Comparison of ENCODE assay signal across 8 cellular contexts in genomic region chr19:6109947-6110346, GRCh38. TPM values are rescaled to one million over a fixed set of nuclear protein-coding genes. Genes with fewer than 3 reads are reported as not detected.
DNase-seq lines count a peak whose midpoint lies in the region; ATAC-seq, FAIRE-seq and TF ChIP-seq lines count a peak whose summit lies in the region.

No MANE protein-coding gene starts in this region.

- POLR2A ChIA-PET in GM12878 (lab: Charles Lee) = no interaction called here

- TF ChIP-seq POLR2A in GM12878 (IDR thresholded peaks at IDR 0.05; ENCODE audit: low read depth, low read length) = no peak

- no peaks in the 10 kb centered on the region for H3K27me3 ChIP-seq in GM12878 (replicated peaks in 1 of 2; ENCODE audit: control insufficient read depth in 2 of 2, insufficient read depth in 2 of 2, low read length in 1 of 2)
- H3K27me3 ChIP-seq in lower lobe of right lung (ENCODE audit: low read depth) = no peaks in the 10 kb centered on the region

- peaks cover 21% of the 10 kb centered on the region for H3K4me1 Mint-ChIP-seq in type B pancreatic cell (ENCODE audit: unreplicated experiment)

- DNase-seq in activated gamma-delta T cell treated with Interleukin-2 at 50 U/mL for 16 hours (peak; percentile 4), activated gamma-delta T cell (lab: John Stamatoyannopoulos, UW) (no peak), GM12878 (ENCODE audit: low read depth, low spot score) (no peak), lower lobe of right lung (no peak), type B pancreatic cell (ENCODE audit: extremely low spot score, unreplicated experiment) (no peak), T1000 (lab: John Stamatoyannopoulos, UW) (no peak), amygdala (lab: John Stamatoyannopoulos, UW) (no peak), globus pallidus (ENCODE audit: low spot score) (no peak)

- in situ Hi-C loops in GM12878 (cut with MboI) = no loop called here

- H4K20me1 ChIP-seq in GM12878 (ENCODE audit: control insufficient read depth, insufficient read depth) = no peaks in the 10 kb centered on the region

- no peaks in the 10 kb centered on the region for H3K9me3 Mint-ChIP-seq in type B pancreatic cell

- H3K9me3 ChIP-seq in GM12878 (replicated peaks; ENCODE audit: control insufficient read depth, insufficient read depth, low read length) = no peaks in the 10 kb centered on the region; the same call in 2 of the 3 replicates
- H3K9me3 ChIP-seq in lower lobe of right lung = no peaks in the 10 kb centered on the region

- H2AFZ ChIP-seq in GM12878 (ENCODE audit: control insufficient read depth, low read depth, low read length) = no peak overlapping the region; the same call in 1 of the 2 replicates

- no peak for TF ChIP-seq RAD21 in GM12878 (IDR thresholded peaks at IDR 0.05; ENCODE audit: insufficient read depth, low read depth, low read length)

- no peak for FAIRE-seq in GM12878 (lab: Jason Lieb, UNC)

- no peak overlapping the region for H3K27ac ChIP-seq in GM12878 (ENCODE audit: control insufficient read depth, insufficient read depth)
- H3K27ac ChIP-seq in lower lobe of right lung = peak overlapping the region; percentile 89

- RAD21 ChIA-PET in GM12878 (lab: Charles Lee; ENCODE audit: unreplicated experiment) = interaction anchor here (1.0 kb wide), 1 partner anchor 14 kb away, joined by 3 read pairs; no protein-coding TSS in a partner anchor

- H3K4me1 ChIP-seq in GM12878 (ENCODE audit: control insufficient read depth, insufficient read depth, low read length) (no peaks in the 10 kb centered on the region), lower lobe of right lung (peaks cover 22% of the 10 kb centered on the region)

- H3K4me2 ChIP-seq in GM12878 (ENCODE audit: control insufficient read depth, insufficient read depth) = peak overlapping the region; percentile 87

- BruUV-seq in GM12878 (replicated peaks; lab: Mats Ljungman, UMichigan) = no TSS peak

- peak overlapping the region; percentile 94 for H3K4me3 Mint-ChIP-seq in type B pancreatic cell

- WGBS in GM12878 (ENCODE audit: insufficient coverage, insufficient replicate concordance, low lambda C conversion rate, missing lambda C conversion rate) = 2% methylated on average over 14 of the region's 38 CpGs

- H3K4me3 ChIP-seq in GM12878 (peak overlapping the region; percentile 73), lower lobe of right lung (peak overlapping the region; percentile 62)

- TF ChIP-seq CTCF in GM12878 (IDR thresholded peaks at IDR 0.05 in 2 of 3, conservative IDR thresholded peaks at IDR 0.05 in 1 of 3; ENCODE audit: control insufficient read depth in 2 of 3, extremely low read depth in 1 of 3, insufficient read depth in 1 of 3, low read depth in 3 of 3, low read length in 3 of 3) (no peak), lower lobe of right lung (IDR thresholded peaks at IDR 0.05) (no peak), type B pancreatic cell (conservative IDR thresholded peaks at IDR 0.05) (no peak)

- no peak for TF ChIP-seq EP300 in GM12878 (IDR thresholded peaks at IDR 0.05; ENCODE audit: borderline replicate concordance in 1 of 2, control insufficient read depth in 1 of 2, low read depth in 2 of 2, low read length in 2 of 2)

- intact Hi-C loops in GM12878 (cut with micrococcal nuclease; ENCODE audit: unreplicated experiment) (loop anchor here (5.0 kb wide), 1 partner anchor 43 kb away; no protein-coding TSS in a partner anchor), lower lobe of right lung (cut with DNase I) (no loop called here)

- ATAC-seq in GM12878 = no peak
- no peak for ATAC-seq in lower lobe of right lung

- peak overlapping the region; percentile 25; the same call in 1 of the 2 replicates for H3K9ac ChIP-seq in GM12878 (ENCODE audit: control insufficient read depth, insufficient read depth, low read length)

- peaks cover 6% of the 10 kb centered on the region for H3K36me3 Mint-ChIP-seq in type B pancreatic cell

- SMC1A ChIA-PET in GM12878 (lab: Charles Lee; ENCODE audit: uncharacterized antibody, unreplicated experiment) = interaction anchor here (1.5 kb wide), 1 partner anchor 10 kb away, joined by 5 read pairs; no protein-coding TSS in a partner anchor

- H3K79me2 ChIP-seq in GM12878 (ENCODE audit: control insufficient read depth, insufficient read depth, low read length) = no peaks in the 10 kb centered on the region

- no peak overlapping the region for H3K27ac Mint-ChIP-seq in type B pancreatic cell

- CTCF ChIA-PET in GM12878 (lab: Yijun Ruan, JAX) = no interaction called here

- H3K27me3 Mint-ChIP-seq in type B pancreatic cell = peaks cover 19% of the 10 kb centered on the region

- no peaks in the 10 kb centered on the region for H3K36me3 ChIP-seq in GM12878 (ENCODE audit: control insufficient read depth in 2 of 2, insufficient read depth in 2 of 2, low read length in 1 of 2)
- no peaks in the 10 kb centered on the region for H3K36me3 ChIP-seq in lower lobe of right lung

TF ChIP-seq in GM12878, 131 proteins besides CTCF, POLR2A, EP300 and RAD21:
- TF ChIP-seq FOS (IDR thresholded peaks at IDR 0.05; ENCODE audit: borderline replicate concordance, extremely low read depth, insufficient read length) = no peak
- 0 out of 2 replicates have a peak, but pooled peaks have one; percentile 9 for TF ChIP-seq SIN3A (IDR thresholded peaks at IDR 0.05; ENCODE audit: low read depth, low read length)

RNA-seq across cellular contexts. Expression of gene RFX2, which starts 0.4 kb away (rescaled TPM):
- 8.4 and 9.9 TPM in 2 replicates for total RNA-seq in GM12878 (2013; cell fraction: nucleolus; rRNA removed)
- 4.8 and 7.5 TPM in 2 replicates for total RNA-seq in GM12878 (2014; rRNA removed)
- 3.8 and 5.1 TPM in 2 replicates for total RNA-seq in GM12878 (2014; rRNA removed; fragmentation: Illumina TruSeq; extraction: Trizol)
- total RNA-seq in GM12878 (2021) = 7.0 and 8.8 TPM in 2 replicates
- polyA plus RNA-seq in GM12878 (2011; ENCODE audit: low read depth) = 0.50 TPM
- polyA plus RNA-seq in GM12878 (2011; rRNA removed) = 4.7 and 4.9 TPM in 2 replicates
- 4.8 and 5.0 TPM in 2 replicates for polyA plus RNA-seq in GM12878 (2011; cell fraction: cytosol; rRNA removed)
- polyA plus RNA-seq in GM12878 (2011; cell fraction: nucleus; rRNA removed) = 8.8 and 10.4 TPM in 2 replicates
- polyA plus RNA-seq in GM12878 (2012) = 2.0 and 2.5 TPM in 2 replicates
- 3.3 and 7.0 TPM in 2 replicates for polyA plus RNA-seq in GM12878 (2014; fragmentation: Illumina TruSeq; extraction: Trizol)
- 1 to 10 TPM; 3.2 to 4.4 TPM for polyA plus RNA-seq in GM12878 (2014; fragmentation: Nextera tagmentation; extraction: Ambion mirVana)
- polyA plus RNA-seq in GM12878 (2014; rRNA removed) = 7.0 and 7.6 TPM in 2 replicates
- 1 to 10 TPM; 7.2 to 9.8 TPM for polyA plus RNA-seq in GM12878 (2016; fragmentation: Nextera tagmentation; extraction: Ambion mirVana)
- 5.6 and 6.6 TPM in 2 replicates for polyA minus RNA-seq in GM12878 (2011; rRNA and poly(A)+ RNA removed)
- 4.4 and 6.5 TPM in 2 replicates for polyA minus RNA-seq in GM12878 (2011; cell fraction: cytosol; rRNA and poly(A)+ RNA removed)
- polyA minus RNA-seq in GM12878 (2011; cell fraction: nucleus; rRNA and poly(A)+ RNA removed) = 3.5 and 10.5 TPM in 2 replicates
- total RNA-seq in lower lobe of right lung = 20.9 TPM
- 7.0 and 18.0 TPM in 2 replicates for total RNA-seq in type B pancreatic cell (ENCODE audit: low replicate concordance)

RNA-seq across cellular contexts. Expression of gene ACSBG2, which starts 25.5 kb away (rescaled TPM):
- total RNA-seq in GM12878 (2013; cell fraction: nucleolus; rRNA removed) = not detected in 2 replicates
- total RNA-seq in GM12878 (2014; rRNA removed) (not detected in 2 replicates), GM12878 (2014; rRNA removed; fragmentation: Illumina TruSeq; extraction: Trizol) (not detected in 2 replicates), GM12878 (2021) (0.13 TPM in 1 of 2 replicates, not detected in the other), lower lobe of right lung (0.30 TPM), type B pancreatic cell (ENCODE audit: low replicate concordance) (not detected in 2 replicates)
- polyA plus RNA-seq in GM12878 (2011; ENCODE audit: low read depth) = not detected
- polyA plus RNA-seq in GM12878 (2011; rRNA removed) (0.07 and 0.10 TPM in 2 replicates), GM12878 (2014; fragmentation: Illumina TruSeq; extraction: Trizol) (0.06 TPM in 1 of 2 replicates, not detected in the other), GM12878 (2014; fragmentation: Nextera tagmentation; extraction: Ambion mirVana) (under 1 TPM in 1 of 2 experiments, not detected in 1; 0.22 TPM), GM12878 (2014; rRNA removed) (0.08 and 0.09 TPM in 2 replicates), GM12878 (2016; fragmentation: Nextera tagmentation; extraction: Ambion mirVana) (under 1 TPM; 0.12 to 0.28 TPM)
- polyA plus RNA-seq in GM12878 (2011; cell fraction: cytosol; rRNA removed) = 0.07 and 0.12 TPM in 2 replicates
- polyA plus RNA-seq in GM12878 (2011; cell fraction: nucleus; rRNA removed) = not detected in 2 replicates
- polyA plus RNA-seq in GM12878 (2012) = 0.17 and 0.45 TPM in 2 replicates
- polyA minus RNA-seq in GM12878 (2011; rRNA and poly(A)+ RNA removed) = not detected in 2 replicates
- not detected in 2 replicates for polyA minus RNA-seq in GM12878 (2011; cell fraction: cytosol; rRNA and poly(A)+ RNA removed)
- not detected in 2 replicates for polyA minus RNA-seq in GM12878 (2011; cell fraction: nucleus; rRNA and poly(A)+ RNA removed)
